8 cellular contexts compared by ENCODE assay signal in genomic region chr7:99392659-99393362, GRCh38. TPM values are rescaled to one million over a fixed set of nuclear protein-coding genes. Genes with fewer than 3 reads are reported as not detected.
A peak's percentile ranks its signal among the peaks of the same experiment; 100 is the strongest.
DNase-seq lines count a peak whose midpoint lies in the region; ATAC-seq and TF ChIP-seq lines count a peak whose summit lies in the region.

No MANE protein-coding gene starts in this region.

- H3K4me1 ChIP-seq in left lung (peaks cover 16 to 37% of the 10 kb centered on the region in 2 donors), HAP-1 (no peaks in the 10 kb centered on the region)

- peak; percentile 22 for TF ChIP-seq POLR2A in GM19099 (IDR thresholded peaks at IDR 0.05; ENCODE audit: extremely low read depth, insufficient read length, low read depth)

- H3K36me3 Mint-ChIP-seq in central memory CD8-positive, alpha-beta T cell (ENCODE audit: insufficient read depth): peaks cover 82% of the 10 kb centered on the region

- in situ Hi-C loops in HAP-1 (cut with MboI; ENCODE audit: low sequenced_read_pairs): no loop called here

- no peaks in the 10 kb centered on the region for H3K9me3 Mint-ChIP-seq in central memory CD8-positive, alpha-beta T cell

- H3K27me3 ChIP-seq in left lung (no peaks in the 10 kb centered on the region), HAP-1 (ENCODE audit: low read depth) (no peaks in the 10 kb centered on the region)

- peak; percentile 95 for ATAC-seq in central memory CD8-positive, alpha-beta T cell (replicated peaks; ENCODE audit: extremely low read depth, poor library complexity, severe bottlenecking)
- ATAC-seq in left lung: peak; percentile 91

- peaks cover 28% of the 10 kb centered on the region for H3K4me1 Mint-ChIP-seq in central memory CD8-positive, alpha-beta T cell

- DNase-seq in NCI-H128 (lab: John Stamatoyannopoulos, UW; ENCODE audit: unreplicated experiment) (peak; percentile 80), left lung (peak; percentile 77 to 90), HAP-1 (ENCODE audit: low spot score in 2 of 2) (no peak), NCI-H774 (lab: John Stamatoyannopoulos, UW) (no peak)
- DNase-seq in activated CD4-positive, CD25-positive, alpha-beta regulatory T cell treated with anti-CD3 and anti-CD28 coated beads, Interleukin-2, amount 50 U/mL, for 72 hours: peak; percentile 78
- DNase-seq in central memory CD8-positive, alpha-beta T cell (ENCODE audit: low spot score in 2 of 2): peak; percentile 69 to 73
- DNase-seq in stimulated activated CD4-positive, alpha-beta T cell treated with anti-CD3 and anti-CD28 coated beads, Interleukin-4, amount 100 ng/mL, for 24 hours: peak; percentile 80

- H3K27ac ChIP-seq in left lung: peak overlapping the region; percentile 62 to 67

- H3K36me3 ChIP-seq in left lung (peaks cover 0 to 100% of the 10 kb centered on the region in 2 donors), HAP-1 (replicated peaks) (peaks cover 76% of the 10 kb centered on the region)

- H3K4me3 ChIP-seq in left lung (peak overlapping the region; percentile 38 to 43), HAP-1 (no peak overlapping the region)

- peak overlapping the region; percentile 67 for H3K27ac Mint-ChIP-seq in central memory CD8-positive, alpha-beta T cell (ENCODE audit: low read depth)

- H3K27me3 Mint-ChIP-seq in central memory CD8-positive, alpha-beta T cell: no peaks in the 10 kb centered on the region

- H3K9me3 ChIP-seq in left lung (no peaks in the 10 kb centered on the region), HAP-1 (no peaks in the 10 kb centered on the region)

- peak overlapping the region; percentile 68 for H3K4me3 Mint-ChIP-seq in central memory CD8-positive, alpha-beta T cell

- intact Hi-C loops in left lung (cut with DNase I): no loop called here

- TF ChIP-seq CTCF in left lung (IDR thresholded peaks at IDR 0.05): no peak

RNA-seq across cellular contexts. Expression of gene PDAP1, which starts 15.6 kb away (rescaled TPM):
- total RNA-seq in left lung: 10 to 100 TPM; 68.5 to 87.8 TPM

RNA-seq across cellular contexts. Expression of gene BUD31, which starts 16.0 kb away (rescaled TPM):
- 10 to 100 TPM; 79.0 to 82.0 TPM for total RNA-seq in left lung

RNA-seq across cellular contexts. Expression of gene ARPC1B, which starts 18.3 kb away (rescaled TPM):
- 100 to 1,000 TPM; 280 to 311 TPM for total RNA-seq in left lung

RNA-seq across cellular contexts. Expression of gene PTCD1, which starts 45.8 kb away (rescaled TPM):
- total RNA-seq in left lung: 1 to 10 TPM; 3.5 to 4.5 TPM

RNA-seq across cellular contexts. Expression of gene CPSF4, which starts 45.9 kb away (rescaled TPM):
- total RNA-seq in left lung: 10 to 100 TPM; 25.9 to 34.2 TPM

Comparison
In these comparisons a context has a peak if more than half of its experiments do, and no peak if none do; other contexts are left out.
1. DNase-seq: peak in NCI-H128 (single experiment), activated CD4-positive, CD25-positive, alpha-beta regulatory T cell treated with anti-CD3 and anti-CD28 coated beads, Interleukin-2, amount 50 U/mL, for 72 hours (single experiment), central memory CD8-positive, alpha-beta T cell (2 of 2), left lung (2 of 2) and stimulated activated CD4-positive, alpha-beta T cell treated with anti-CD3 and anti-CD28 coated beads, Interleukin-4, amount 100 ng/mL, for 24 hours (single experiment); none in HAP-1 (0 of 2) and NCI-H774 (single experiment).